ENCODE assay signal across 1 cellular context in the genomic region with DNA sequence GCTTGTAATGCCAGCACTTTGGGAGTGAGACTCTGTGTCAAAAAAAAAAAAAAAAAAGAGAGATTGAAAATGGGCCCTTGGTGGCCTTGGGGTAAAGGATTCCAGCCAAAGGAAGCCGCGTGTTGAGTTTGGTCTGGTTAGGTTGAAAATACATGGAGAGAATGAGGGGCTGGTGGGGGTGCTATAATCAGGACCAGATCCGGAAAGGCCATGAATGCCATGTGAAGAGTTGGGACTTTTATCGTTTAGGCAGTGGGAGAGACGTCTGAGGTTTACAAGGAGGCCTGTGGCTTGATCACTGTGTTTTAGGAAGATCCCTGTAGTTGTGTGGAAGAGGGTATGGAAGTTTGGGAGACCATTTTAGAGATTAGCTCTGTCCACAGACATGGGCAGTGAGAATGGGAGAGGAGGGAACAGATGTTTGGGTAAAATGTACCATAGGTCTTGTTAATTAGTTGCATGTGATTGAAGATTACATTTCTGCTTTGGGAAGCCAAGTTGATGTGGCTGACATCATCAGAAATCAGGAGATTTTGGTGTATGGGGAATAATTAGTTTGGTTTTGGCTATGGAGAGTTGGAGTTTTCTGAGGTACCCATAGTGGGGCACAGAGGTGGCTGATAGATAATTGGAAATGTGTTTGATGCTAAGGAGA.
TF ChIP-seq lines count a peak whose summit lies in the region.

No MANE protein-coding gene starts in this region.

TF ChIP-seq in SK-N-SH, 30 proteins besides CTCF, POLR2A, EP300 and RAD21 (continued from another document):
- no peak for TF ChIP-seq MEF2A (IDR thresholded peaks at IDR 0.05; ENCODE audit: borderline replicate concordance, low read depth)
- TF ChIP-seq FOXJ3 (CRISPR knock-in tag; IDR thresholded peaks at IDR 0.05) = no peak
- no peak for TF ChIP-seq CHD2 (IDR thresholded peaks at IDR 0.05; ENCODE audit: low read length, partially characterized antibody)
- TF ChIP-seq FOSL2 (IDR thresholded peaks at IDR 0.05; ENCODE audit: borderline replicate concordance, low read depth) = no peak
- TF ChIP-seq, protein P1, sequence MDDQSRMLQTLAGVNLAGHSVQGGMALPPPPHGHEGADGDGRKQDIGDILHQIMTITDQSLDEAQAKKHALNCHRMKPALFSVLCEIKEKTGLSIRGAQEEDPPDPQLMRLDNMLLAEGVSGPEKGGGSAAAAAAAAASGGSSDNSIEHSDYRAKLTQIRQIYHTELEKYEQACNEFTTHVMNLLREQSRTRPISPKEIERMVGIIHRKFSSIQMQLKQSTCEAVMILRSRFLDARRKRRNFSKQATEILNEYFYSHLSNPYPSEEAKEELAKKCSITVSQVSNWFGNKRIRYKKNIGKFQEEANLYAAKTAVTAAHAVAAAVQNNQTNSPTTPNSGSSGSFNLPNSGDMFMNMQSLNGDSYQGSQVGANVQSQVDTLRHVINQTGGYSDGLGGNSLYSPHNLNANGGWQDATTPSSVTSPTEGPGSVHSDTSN (IDR thresholded peaks at IDR 0.05) = no peak
- TF ChIP-seq, protein P2, sequence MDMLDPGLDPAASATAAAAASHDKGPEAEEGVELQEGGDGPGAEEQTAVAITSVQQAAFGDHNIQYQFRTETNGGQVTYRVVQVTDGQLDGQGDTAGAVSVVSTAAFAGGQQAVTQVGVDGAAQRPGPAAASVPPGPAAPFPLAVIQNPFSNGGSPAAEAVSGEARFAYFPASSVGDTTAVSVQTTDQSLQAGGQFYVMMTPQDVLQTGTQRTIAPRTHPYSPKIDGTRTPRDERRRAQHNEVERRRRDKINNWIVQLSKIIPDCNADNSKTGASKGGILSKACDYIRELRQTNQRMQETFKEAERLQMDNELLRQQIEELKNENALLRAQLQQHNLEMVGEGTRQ (IDR thresholded peaks at IDR 0.05; ENCODE audit: borderline replicate concordance, low read depth, low read length) = no peak
- TF ChIP-seq, protein P3, sequence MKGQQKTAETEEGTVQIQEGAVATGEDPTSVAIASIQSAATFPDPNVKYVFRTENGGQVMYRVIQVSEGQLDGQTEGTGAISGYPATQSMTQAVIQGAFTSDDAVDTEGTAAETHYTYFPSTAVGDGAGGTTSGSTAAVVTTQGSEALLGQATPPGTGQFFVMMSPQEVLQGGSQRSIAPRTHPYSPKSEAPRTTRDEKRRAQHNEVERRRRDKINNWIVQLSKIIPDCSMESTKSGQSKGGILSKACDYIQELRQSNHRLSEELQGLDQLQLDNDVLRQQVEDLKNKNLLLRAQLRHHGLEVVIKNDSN (IDR thresholded peaks at IDR 0.05; ENCODE audit: borderline replicate concordance, low read depth) = no peak
- no peak for TF ChIP-seq ELF1 (IDR thresholded peaks at IDR 0.05)
- TF ChIP-seq NRF1 (IDR thresholded peaks at IDR 0.05; ENCODE audit: low read depth, low read length) = no peak
- no peak for TF ChIP-seq GATA2 (CRISPR knock-in tag; IDR thresholded peaks at IDR 0.05)
- TF ChIP-seq POLR2AphosphoS5 (IDR thresholded peaks at IDR 0.05; ENCODE audit: low read depth, low read length) = no peak
- TF ChIP-seq NFIC (IDR thresholded peaks at IDR 0.05; ENCODE audit: borderline replicate concordance) = no peak
- TF ChIP-seq EZH2phosphoT487 (IDR thresholded peaks at IDR 0.05; ENCODE audit: borderline replicate concordance, low read depth) = no peak
- no peak for TF ChIP-seq MXI1 (IDR thresholded peaks at IDR 0.05; ENCODE audit: low read depth, low read length)
- TF ChIP-seq SMC3 (IDR thresholded peaks at IDR 0.05; ENCODE audit: low read depth, low read length) = no peak
- TF ChIP-seq RCOR1 (IDR thresholded peaks at IDR 0.05; ENCODE audit: low read length) = no peak
- TF ChIP-seq, protein P4, sequence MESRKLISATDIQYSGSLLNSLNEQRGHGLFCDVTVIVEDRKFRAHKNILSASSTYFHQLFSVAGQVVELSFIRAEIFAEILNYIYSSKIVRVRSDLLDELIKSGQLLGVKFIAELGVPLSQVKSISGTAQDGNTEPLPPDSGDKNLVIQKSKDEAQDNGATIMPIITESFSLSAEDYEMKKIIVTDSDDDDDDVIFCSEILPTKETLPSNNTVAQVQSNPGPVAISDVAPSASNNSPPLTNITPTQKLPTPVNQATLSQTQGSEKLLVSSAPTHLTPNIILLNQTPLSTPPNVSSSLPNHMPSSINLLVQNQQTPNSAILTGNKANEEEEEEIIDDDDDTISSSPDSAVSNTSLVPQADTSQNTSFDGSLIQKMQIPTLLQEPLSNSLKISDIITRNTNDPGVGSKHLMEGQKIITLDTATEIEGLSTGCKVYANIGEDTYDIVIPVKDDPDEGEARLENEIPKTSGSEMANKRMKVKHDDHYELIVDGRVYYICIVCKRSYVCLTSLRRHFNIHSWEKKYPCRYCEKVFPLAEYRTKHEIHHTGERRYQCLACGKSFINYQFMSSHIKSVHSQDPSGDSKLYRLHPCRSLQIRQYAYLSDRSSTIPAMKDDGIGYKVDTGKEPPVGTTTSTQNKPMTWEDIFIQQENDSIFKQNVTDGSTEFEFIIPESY (IDR thresholded peaks at IDR 0.05; ENCODE audit: borderline replicate concordance, low read depth) = no peak
- TF ChIP-seq YY1 (IDR thresholded peaks at IDR 0.05; ENCODE audit: low read depth) = no peak
